10 cellular contexts compared by ENCODE assay signal in the genomic region with DNA sequence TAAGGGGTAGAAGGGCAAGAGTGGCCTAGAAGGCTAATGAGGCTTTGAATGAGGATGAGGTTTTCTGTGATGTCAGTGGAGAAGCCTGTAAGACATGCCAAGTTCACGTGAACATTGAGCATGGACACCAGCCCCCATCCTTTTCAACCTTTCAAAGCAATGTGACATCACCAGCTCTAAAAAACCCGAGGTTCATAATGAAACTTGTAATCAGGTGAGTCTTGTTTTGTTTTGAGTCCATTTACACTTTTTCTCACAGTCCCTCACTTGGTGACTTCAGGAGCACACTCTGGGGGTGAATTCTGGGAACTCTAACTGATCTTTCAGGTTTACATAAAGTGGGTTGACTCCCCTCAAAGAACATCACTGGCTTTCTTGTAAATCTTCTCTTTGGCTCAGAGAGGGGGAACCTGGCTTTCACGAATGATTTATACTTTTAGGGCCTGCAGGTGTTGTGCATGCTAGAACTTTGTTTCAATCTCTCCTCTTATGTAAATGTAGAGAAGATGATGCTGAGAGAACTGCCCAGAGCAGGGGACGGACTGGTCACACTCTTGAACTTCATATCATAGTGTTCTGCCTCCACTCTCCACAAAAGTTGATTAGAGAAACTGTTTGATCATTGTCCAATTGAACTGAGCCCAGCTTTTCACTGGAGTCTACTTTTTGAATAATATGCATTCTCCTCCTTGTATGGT.
DNase-seq lines count a peak whose midpoint lies in the region; ATAC-seq and TF ChIP-seq lines count a peak whose summit lies in the region.
"Had no signal": no experiment of that assay in that cellular context is flagged by ENCODE, and none has a peak within 500 bp of the region (broad histone marks: within the 10 kb centered on the region; RNA-seq: fewer than 3 reads in every experiment).

No MANE protein-coding gene starts in this region.

- intact Hi-C loops in CD4-positive, alpha-beta T cell (cut with DNase I, micrococcal nuclease), result no loop called here
- intact Hi-C loops in thyroid gland (cut with DNase I), result no loop called here
- intact Hi-C loops in PC-9 (cut with micrococcal nuclease; ENCODE audit: unreplicated experiment), result no loop called here

- no peaks in the 10 kb centered on the region for H3F3A ChIP-seq in PC-9 (ENCODE audit: insufficient read depth, low read depth)

- H3K27me3 Mint-ChIP-seq in CD4-positive, alpha-beta T cell, result no peaks in the 10 kb centered on the region
- H3K27me3 Mint-ChIP-seq in nephron progenitor cell (ENCODE audit: low read depth, poor library complexity), result peaks cover 9% of the 10 kb centered on the region

- peak in 3 of 10 experiments; percentile 1 to 34 (median 11) for DNase-seq in CD4-positive, alpha-beta T cell
- DNase-seq in activated CD8-positive, alpha-beta memory T cell treated with anti-CD3 and anti-CD28 coated beads, Interleukin-2, amount 50 U/mL, for 48 hours, result peak; percentile 69
- DNase-seq in thyroid gland (no peak), nephron progenitor cell (no peak), PC-9 (no peak), AG08396 (ENCODE audit: low spot score) (no peak)
- DNase-seq: H9, NCI-H510A treated with DMSO at 0.1 percent for 48 hours had no signal

- H3K9me3 Mint-ChIP-seq in CD4-positive, alpha-beta T cell, result no peaks in the 10 kb centered on the region
- no peaks in the 10 kb centered on the region for H3K9me3 Mint-ChIP-seq in nephron progenitor cell
- H3K9me3 Mint-ChIP-seq: H9 had no signal

- H3K36me3 ChIP-seq in thyroid gland (no peaks in the 10 kb centered on the region), PC-9 (ENCODE audit: low read depth) (no peaks in the 10 kb centered on the region)

- TF ChIP-seq POLR2A in thyroid gland (IDR thresholded peaks at IDR 0.05), result no peak

- no peaks in the 10 kb centered on the region for H4K20me1 ChIP-seq in PC-9 (ENCODE audit: insufficient read depth)

- ATAC-seq in CD4-positive, alpha-beta T cell (ENCODE audit: poor library complexity), result peak; percentile 89
- ATAC-seq in GM19395 (IDR thresholded peaks at IDR 0.05; ENCODE audit: unreplicated experiment), result peak; percentile 92
- peak; percentile 69 for ATAC-seq in HG03064 (IDR thresholded peaks at IDR 0.05; ENCODE audit: low read depth, unreplicated experiment)

- POLR2A ChIA-PET in CD4-positive, alpha-beta T cell (lab: Charles Lee), result interaction anchor here (0.6 to 1.3 kb wide), 4 partner anchors 10 to 98 kb away, joined by 3 to 4 read pairs (median 4); no protein-coding TSS in a partner anchor
- POLR2A ChIA-PET in PC-9 (lab: Charles Lee; ENCODE audit: unreplicated experiment), result no interaction called here

- no peak overlapping the region for H3K4me3 ChIP-seq in thyroid gland (replicated peaks in 1 of 3)
- H3K4me3 ChIP-seq in PC-9, result no peak overlapping the region

- H3K9me2 ChIP-seq in PC-9 (ENCODE audit: insufficient read depth), result no peaks in the 10 kb centered on the region

- no peak for TF ChIP-seq CTCF in CD4-positive, alpha-beta T cell (IDR thresholded peaks at IDR 0.05)
- TF ChIP-seq CTCF in thyroid gland (IDR thresholded peaks at IDR 0.05) (no peak), nephron progenitor cell (IDR thresholded peaks at IDR 0.05) (no peak), PC-9 (conservative IDR thresholded peaks at IDR 0.05) (no peak)

- H3K79me2 ChIP-seq in PC-9 (ENCODE audit: low read depth), result no peaks in the 10 kb centered on the region

- CTCF ChIA-PET in CD4-positive, alpha-beta T cell (lab: Charles Lee), result interaction anchor here (0.6 kb wide), 1 partner anchor 29 kb away, joined by 4 read pairs; no protein-coding TSS in a partner anchor
- CTCF ChIA-PET in PC-9 (lab: Charles Lee), result no interaction called here

- BruUV-seq in PC-9 (replicated peaks; lab: Mats Ljungman, UMichigan), result no TSS peak

- peak overlapping the region; percentile 67 for H3K27ac Mint-ChIP-seq in CD4-positive, alpha-beta T cell
- no peak overlapping the region for H3K27ac Mint-ChIP-seq in nephron progenitor cell
- H3K27ac Mint-ChIP-seq: H9 had no signal

- H3K27me3 ChIP-seq in CD4-positive, alpha-beta T cell (ENCODE audit: control insufficient read depth, insufficient read depth, low read length), result no peaks in the 10 kb centered on the region
- H3K27me3 ChIP-seq in thyroid gland, result no peaks in the 10 kb centered on the region
- no peaks in the 10 kb centered on the region for H3K27me3 ChIP-seq in PC-9 (ENCODE audit: insufficient read depth, low read depth)

- H3K9me3 ChIP-seq in CD4-positive, alpha-beta T cell (ENCODE audit: control insufficient read depth, low read length), result no peaks in the 10 kb centered on the region
- no peaks in the 10 kb centered on the region for H3K9me3 ChIP-seq in thyroid gland
- H3K9me3 ChIP-seq in PC-9 (ENCODE audit: insufficient read depth, low read depth), result no peaks in the 10 kb centered on the region

- H3K27ac ChIP-seq in CD4-positive, alpha-beta T cell (ENCODE audit: low read depth, low read length), result no peak overlapping the region
- H3K27ac ChIP-seq in thyroid gland (no peak overlapping the region), PC-9 (no peak overlapping the region)

- no peak overlapping the region for H3K4me2 ChIP-seq in PC-9

- H2AFZ ChIP-seq in PC-9, result no peak overlapping the region

- peak overlapping the region; percentile 5 for H3K4me3 Mint-ChIP-seq in CD4-positive, alpha-beta T cell
- no peak overlapping the region for H3K4me3 Mint-ChIP-seq in nephron progenitor cell
- H3K4me3 Mint-ChIP-seq: H9 had no signal

- no peaks in the 10 kb centered on the region for H3K36me3 Mint-ChIP-seq in CD4-positive, alpha-beta T cell (ENCODE audit: low read depth)
- no peaks in the 10 kb centered on the region for H3K36me3 Mint-ChIP-seq in nephron progenitor cell (ENCODE audit: low read depth)

- 68 to 76% methylated on average over 4 of the region's 4 CpGs for WGBS in thyroid gland, 2 donors

- peaks cover 40% of the 10 kb centered on the region for H3K4me1 Mint-ChIP-seq in CD4-positive, alpha-beta T cell (ENCODE audit: low read depth)
- H3K4me1 Mint-ChIP-seq in nephron progenitor cell, result no peaks in the 10 kb centered on the region
- H3K4me1 Mint-ChIP-seq: H9 had no signal

- H3K4me1 ChIP-seq in thyroid gland (no peaks in the 10 kb centered on the region), PC-9 (replicated peaks; ENCODE audit: insufficient read depth) (no peaks in the 10 kb centered on the region)
